ENCODE assay signal across 1 cellular context in the genomic region with DNA sequence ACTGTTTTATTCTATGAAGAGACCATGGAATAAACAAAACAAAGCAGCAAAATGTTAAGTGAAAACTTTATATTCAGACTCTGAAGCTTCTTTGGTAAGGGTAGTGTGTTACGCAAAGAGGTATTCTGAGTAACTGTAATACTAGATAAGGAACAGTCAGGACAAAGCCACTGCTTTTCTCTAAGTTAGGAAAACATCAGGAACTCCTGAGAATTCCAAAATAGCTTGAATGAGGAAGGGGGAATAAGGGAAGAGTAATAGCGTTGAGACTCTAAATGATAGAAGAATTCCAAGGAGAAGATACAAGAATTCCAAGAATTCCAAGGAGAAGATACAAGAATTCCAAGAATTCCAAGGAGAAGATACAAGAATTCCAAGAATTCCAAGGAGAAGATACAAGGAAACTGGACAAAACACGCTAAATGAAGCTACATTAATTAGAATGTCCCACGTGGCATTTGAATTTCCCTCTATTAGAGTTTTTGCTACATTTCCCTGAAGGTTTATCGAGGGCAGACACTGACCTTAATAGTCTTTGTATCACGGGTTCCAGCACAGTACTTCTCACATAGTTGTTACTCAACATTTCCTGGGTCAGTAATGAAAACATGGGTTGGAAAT.
TF ChIP-seq lines count a peak whose summit lies in the region.

No MANE protein-coding gene starts in this region.

TF ChIP-seq in GM12878, 131 proteins besides CTCF, POLR2A, EP300 and RAD21:
- TF ChIP-seq IKZF2 (IDR thresholded peaks at IDR 0.05) (peak; percentile 22 to 39; a peak in 2 of 4 replicates), PBX3 (IDR thresholded peaks at IDR 0.05; ENCODE audit: insufficient replicate concordance, low read depth, low read length) (no peak), ESRRA (IDR thresholded peaks at IDR 0.05; ENCODE audit: low read length) (no peak), SKIL (IDR thresholded peaks at IDR 0.05; ENCODE audit: low read depth, poor library complexity, severe bottlenecking) (no peak)
